Comparison of ENCODE assay signal across 1 cellular context in the genomic region with DNA sequence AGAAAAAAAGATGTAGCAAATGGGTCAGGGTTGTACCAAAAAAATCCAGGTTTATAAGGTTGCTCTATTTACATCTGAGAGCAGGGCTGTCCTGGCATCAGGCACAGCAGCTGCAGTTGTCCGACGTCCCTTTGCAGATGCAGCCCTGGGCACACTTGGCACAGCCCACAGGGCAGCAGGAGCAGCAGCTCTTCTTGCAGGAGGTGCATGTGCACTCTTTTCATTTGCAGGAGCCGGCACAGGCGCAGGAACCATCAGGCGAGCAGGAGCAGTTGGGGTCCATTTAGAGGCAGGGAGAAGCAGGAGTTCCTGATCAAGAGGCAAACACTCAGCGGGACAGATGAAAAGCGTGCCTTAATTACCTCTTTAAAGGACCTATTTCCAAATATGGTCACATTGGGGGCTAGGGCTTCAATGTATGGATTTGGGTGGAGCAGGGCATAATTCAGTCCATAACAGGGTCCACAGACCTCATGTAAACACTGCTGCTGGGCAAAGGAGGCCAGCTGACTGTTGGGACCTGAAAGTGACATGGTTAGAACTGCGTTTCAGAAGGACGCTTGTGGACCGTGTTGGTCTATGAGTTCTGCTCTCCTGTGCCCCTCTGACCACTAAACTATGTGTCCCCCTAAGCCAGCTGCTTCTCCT.
TF ChIP-seq lines count a peak whose summit lies in the region.

No MANE protein-coding gene starts in this region.

TF ChIP-seq in WTC11, 78 proteins besides CTCF, POLR2A, EP300 and RAD21 (continued from another document):
- TF ChIP-seq, protein P1, sequence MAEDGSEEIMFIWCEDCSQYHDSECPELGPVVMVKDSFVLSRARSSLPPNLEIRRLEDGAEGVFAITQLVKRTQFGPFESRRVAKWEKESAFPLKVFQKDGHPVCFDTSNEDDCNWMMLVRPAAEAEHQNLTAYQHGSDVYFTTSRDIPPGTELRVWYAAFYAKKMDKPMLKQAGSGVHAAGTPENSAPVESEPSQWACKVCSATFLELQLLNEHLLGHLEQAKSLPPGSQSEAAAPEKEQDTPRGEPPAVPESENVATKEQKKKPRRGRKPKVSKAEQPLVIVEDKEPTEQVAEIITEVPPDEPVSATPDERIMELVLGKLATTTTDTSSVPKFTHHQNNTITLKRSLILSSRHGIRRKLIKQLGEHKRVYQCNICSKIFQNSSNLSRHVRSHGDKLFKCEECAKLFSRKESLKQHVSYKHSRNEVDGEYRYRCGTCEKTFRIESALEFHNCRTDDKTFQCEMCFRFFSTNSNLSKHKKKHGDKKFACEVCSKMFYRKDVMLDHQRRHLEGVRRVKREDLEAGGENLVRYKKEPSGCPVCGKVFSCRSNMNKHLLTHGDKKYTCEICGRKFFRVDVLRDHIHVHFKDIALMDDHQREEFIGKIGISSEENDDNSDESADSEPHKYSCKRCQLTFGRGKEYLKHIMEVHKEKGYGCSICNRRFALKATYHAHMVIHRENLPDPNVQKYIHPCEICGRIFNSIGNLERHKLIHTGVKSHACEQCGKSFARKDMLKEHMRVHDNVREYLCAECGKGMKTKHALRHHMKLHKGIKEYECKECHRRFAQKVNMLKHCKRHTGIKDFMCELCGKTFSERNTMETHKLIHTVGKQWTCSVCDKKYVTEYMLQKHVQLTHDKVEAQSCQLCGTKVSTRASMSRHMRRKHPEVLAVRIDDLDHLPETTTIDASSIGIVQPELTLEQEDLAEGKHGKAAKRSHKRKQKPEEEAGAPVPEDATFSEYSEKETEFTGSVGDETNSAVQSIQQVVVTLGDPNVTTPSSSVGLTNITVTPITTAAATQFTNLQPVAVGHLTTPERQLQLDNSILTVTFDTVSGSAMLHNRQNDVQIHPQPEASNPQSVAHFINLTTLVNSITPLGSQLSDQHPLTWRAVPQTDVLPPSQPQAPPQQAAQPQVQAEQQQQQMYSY (CRISPR knock-in tag; IDR thresholded peaks at IDR 0.05), result no peak
- TF ChIP-seq NR1H2 (CRISPR knock-in tag; IDR thresholded peaks at IDR 0.05) (no peak), ZNF138 (CRISPR knock-in tag; conservative IDR thresholded peaks at IDR 0.05) (no peak), CBFB (CRISPR knock-in tag; IDR thresholded peaks at IDR 0.05; ENCODE audit: low read depth) (no peak), ZNF219 (CRISPR knock-in tag; IDR thresholded peaks at IDR 0.05; ENCODE audit: borderline replicate concordance) (no peak), NR3C1 (CRISPR knock-in tag; conservative IDR thresholded peaks at IDR 0.05; ENCODE audit: low read depth) (no peak), SOX15 (CRISPR knock-in tag; IDR thresholded peaks at IDR 0.05) (no peak)
- TF ChIP-seq, protein P2, sequence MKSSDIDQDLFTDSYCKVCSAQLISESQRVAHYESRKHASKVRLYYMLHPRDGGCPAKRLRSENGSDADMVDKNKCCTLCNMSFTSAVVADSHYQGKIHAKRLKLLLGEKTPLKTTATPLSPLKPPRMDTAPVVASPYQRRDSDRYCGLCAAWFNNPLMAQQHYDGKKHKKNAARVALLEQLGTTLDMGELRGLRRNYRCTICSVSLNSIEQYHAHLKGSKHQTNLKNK (CRISPR knock-in tag; IDR thresholded peaks at IDR 0.05), result no peak
- TF ChIP-seq, protein P3, sequence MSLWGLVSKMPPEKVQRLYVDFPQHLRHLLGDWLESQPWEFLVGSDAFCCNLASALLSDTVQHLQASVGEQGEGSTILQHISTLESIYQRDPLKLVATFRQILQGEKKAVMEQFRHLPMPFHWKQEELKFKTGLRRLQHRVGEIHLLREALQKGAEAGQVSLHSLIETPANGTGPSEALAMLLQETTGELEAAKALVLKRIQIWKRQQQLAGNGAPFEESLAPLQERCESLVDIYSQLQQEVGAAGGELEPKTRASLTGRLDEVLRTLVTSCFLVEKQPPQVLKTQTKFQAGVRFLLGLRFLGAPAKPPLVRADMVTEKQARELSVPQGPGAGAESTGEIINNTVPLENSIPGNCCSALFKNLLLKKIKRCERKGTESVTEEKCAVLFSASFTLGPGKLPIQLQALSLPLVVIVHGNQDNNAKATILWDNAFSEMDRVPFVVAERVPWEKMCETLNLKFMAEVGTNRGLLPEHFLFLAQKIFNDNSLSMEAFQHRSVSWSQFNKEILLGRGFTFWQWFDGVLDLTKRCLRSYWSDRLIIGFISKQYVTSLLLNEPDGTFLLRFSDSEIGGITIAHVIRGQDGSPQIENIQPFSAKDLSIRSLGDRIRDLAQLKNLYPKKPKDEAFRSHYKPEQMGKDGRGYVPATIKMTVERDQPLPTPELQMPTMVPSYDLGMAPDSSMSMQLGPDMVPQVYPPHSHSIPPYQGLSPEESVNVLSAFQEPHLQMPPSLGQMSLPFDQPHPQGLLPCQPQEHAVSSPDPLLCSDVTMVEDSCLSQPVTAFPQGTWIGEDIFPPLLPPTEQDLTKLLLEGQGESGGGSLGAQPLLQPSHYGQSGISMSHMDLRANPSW (CRISPR knock-in tag; conservative IDR thresholded peaks at IDR 0.05; ENCODE audit: low read depth), result no peak
- TF ChIP-seq, protein P4, sequence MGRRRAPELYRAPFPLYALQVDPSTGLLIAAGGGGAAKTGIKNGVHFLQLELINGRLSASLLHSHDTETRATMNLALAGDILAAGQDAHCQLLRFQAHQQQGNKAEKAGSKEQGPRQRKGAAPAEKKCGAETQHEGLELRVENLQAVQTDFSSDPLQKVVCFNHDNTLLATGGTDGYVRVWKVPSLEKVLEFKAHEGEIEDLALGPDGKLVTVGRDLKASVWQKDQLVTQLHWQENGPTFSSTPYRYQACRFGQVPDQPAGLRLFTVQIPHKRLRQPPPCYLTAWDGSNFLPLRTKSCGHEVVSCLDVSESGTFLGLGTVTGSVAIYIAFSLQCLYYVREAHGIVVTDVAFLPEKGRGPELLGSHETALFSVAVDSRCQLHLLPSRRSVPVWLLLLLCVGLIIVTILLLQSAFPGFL (CRISPR knock-in tag; IDR thresholded peaks at IDR 0.05; ENCODE audit: borderline replicate concordance), result no peak
- TF ChIP-seq, protein P5, sequence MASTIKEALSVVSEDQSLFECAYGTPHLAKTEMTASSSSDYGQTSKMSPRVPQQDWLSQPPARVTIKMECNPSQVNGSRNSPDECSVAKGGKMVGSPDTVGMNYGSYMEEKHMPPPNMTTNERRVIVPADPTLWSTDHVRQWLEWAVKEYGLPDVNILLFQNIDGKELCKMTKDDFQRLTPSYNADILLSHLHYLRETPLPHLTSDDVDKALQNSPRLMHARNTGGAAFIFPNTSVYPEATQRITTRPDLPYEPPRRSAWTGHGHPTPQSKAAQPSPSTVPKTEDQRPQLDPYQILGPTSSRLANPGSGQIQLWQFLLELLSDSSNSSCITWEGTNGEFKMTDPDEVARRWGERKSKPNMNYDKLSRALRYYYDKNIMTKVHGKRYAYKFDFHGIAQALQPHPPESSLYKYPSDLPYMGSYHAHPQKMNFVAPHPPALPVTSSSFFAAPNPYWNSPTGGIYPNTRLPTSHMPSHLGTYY (CRISPR knock-in tag; IDR thresholded peaks at IDR 0.05), result no peak
- TF ChIP-seq, protein P6, sequence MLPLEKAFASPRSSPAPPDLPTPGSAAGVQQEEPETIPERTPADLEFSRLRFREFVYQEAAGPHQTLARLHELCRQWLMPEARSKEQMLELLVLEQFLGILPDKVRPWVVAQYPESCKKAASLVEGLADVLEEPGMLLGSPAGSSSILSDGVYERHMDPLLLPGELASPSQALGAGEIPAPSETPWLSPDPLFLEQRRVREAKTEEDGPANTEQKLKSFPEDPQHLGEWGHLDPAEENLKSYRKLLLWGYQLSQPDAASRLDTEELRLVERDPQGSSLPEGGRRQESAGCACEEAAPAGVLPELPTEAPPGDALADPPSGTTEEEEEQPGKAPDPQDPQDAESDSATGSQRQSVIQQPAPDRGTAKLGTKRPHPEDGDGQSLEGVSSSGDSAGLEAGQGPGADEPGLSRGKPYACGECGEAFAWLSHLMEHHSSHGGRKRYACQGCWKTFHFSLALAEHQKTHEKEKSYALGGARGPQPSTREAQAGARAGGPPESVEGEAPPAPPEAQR (CRISPR knock-in tag; IDR thresholded peaks at IDR 0.05), result no peak
